In genomic region chr2:222875482-222875881, GRCh38 we compare ENCODE assay signal across 34 cellular contexts.
"Had no signal": no experiment of that assay in that cellular context is flagged by ENCODE, and none has a peak within 500 bp of the region (broad histone marks: within the 10 kb centered on the region; RNA-seq: fewer than 3 reads in every experiment).

No MANE protein-coding gene starts in this region.

- DNase-seq: Karpas-422, Kasumi-1, MG63, MM.1S, MV-4-11, NCI-H1048, NCI-H1092, NCI-H1092 treated with DMSO at 0.1 percent for 48 hours, NCI-H1105, NCI-H1105 treated with DMSO at 0.1 percent for 48 hours, NCI-H1417, NCI-H1417 treated with DMSO at 0.1 percent for 48 hours, NCI-H1436, NCI-H1436 treated with DMSO at 0.1 percent for 48 hours, NCI-H146, NCI-H1694, NCI-H1694 treated with DMSO at 0.1 percent for 48 hours, NCI-H187, NCI-H187 treated with DMSO at 0.1 percent for 48 hours, NCI-H1930, NCI-H2029, NCI-H2029 treated with DMSO at 0.1 percent for 48 hours, NCI-H2081, NCI-H2081 treated with DMSO at 0.1 percent for 48 hours, NCI-H2107, NCI-H2171, NCI-H2171 treated with DMSO at 0.1 percent for 48 hours, NCI-H2227 treated with DMSO at 0.1 percent for 48 hours, NCI-H226, NCI-H345, NCI-H446, NCI-H446 treated with DMSO at 0.1 percent for 48 hours, NCI-H510A, NCI-H510A treated with DMSO at 0.1 percent for 48 hours had no signal

- H3K27me3 ChIP-seq: MG63 had no signal

- H3K4me3 ChIP-seq: MG63 had no signal

- H3K36me3 ChIP-seq: MG63 had no signal
